In genomic region chr18:12861637-12862036, GRCh38 we compare ENCODE assay signal across 13 cellular contexts. TPM values are rescaled to one million over a fixed set of nuclear protein-coding genes. Genes with fewer than 3 reads are reported as not detected.
DNase-seq lines count a peak whose midpoint lies in the region; ATAC-seq and TF ChIP-seq lines count a peak whose summit lies in the region.
"Had no signal": no experiment of that assay in that cellular context is flagged by ENCODE, and none has a peak within 500 bp of the region (broad histone marks: within the 10 kb centered on the region; RNA-seq: fewer than 3 reads in every experiment).

No MANE protein-coding gene starts in this region.

- H2BK120ac ChIP-seq in H9 (ENCODE audit: low read depth, low read length, poor library complexity, severe bottlenecking) = no peak overlapping the region

- no peak overlapping the region for H2AK5ac ChIP-seq in H9 (ENCODE audit: insufficient read length, low read length)

- no peak overlapping the region for H3T11ph ChIP-seq in H9 (ENCODE audit: low read length)

- peak overlapping the region; percentile 26 to 97 (median 91) for H3K27ac Mint-ChIP-seq in H9
- peak overlapping the region; percentile 38 for H3K27ac Mint-ChIP-seq in memory B cell

- H3K4me1 ChIP-seq in H9 (ENCODE audit: insufficient read depth, low read length) (no peaks in the 10 kb centered on the region), RWPE2 (ENCODE audit: insufficient read depth, poor library complexity, severe bottlenecking) (peaks cover 11% of the 10 kb centered on the region), upper lobe of left lung (peaks cover 13 to 29% (median 19%) of the 10 kb centered on the region in 4 donors)
- H3K4me1 ChIP-seq: right atrium auricular region had no signal

- H4K20me1 ChIP-seq in H9 (ENCODE audit: control insufficient read depth, insufficient read depth, insufficient read length) = peaks cover 3% of the 10 kb centered on the region

- H2BK20ac ChIP-seq in H9 (ENCODE audit: low read depth, low read length, poor library complexity, severe bottlenecking) = no peak overlapping the region

- no peak overlapping the region for H3K18ac ChIP-seq in H9 (ENCODE audit: insufficient read length, low read depth, low read length)

- H3K4me3 ChIP-seq in RWPE2 (ENCODE audit: severe bottlenecking) (no peak overlapping the region), upper lobe of left lung (no peak overlapping the region)
- H3K4me3 ChIP-seq: right atrium auricular region had no signal

- H3K9me3 Mint-ChIP-seq in H9 (no peaks in the 10 kb centered on the region), memory B cell (no peaks in the 10 kb centered on the region)
- H3K9me3 Mint-ChIP-seq: CD8-positive, alpha-beta T cell had no signal

- H4K8ac ChIP-seq in H9 (replicated peaks; ENCODE audit: insufficient read length, low read depth, low read length) = no peak overlapping the region

- H4K91ac ChIP-seq in H9 (ENCODE audit: insufficient read length, low read depth, low read length) = no peak overlapping the region

- peaks cover 5% of the 10 kb centered on the region; the same call in 1 of the 2 replicates for H3K79me2 ChIP-seq in H9 (ENCODE audit: insufficient read depth, low read length)

- no peaks in the 10 kb centered on the region for H3K23me2 ChIP-seq in H9 (ENCODE audit: insufficient read length, low read depth, low read length, poor library complexity, severe bottlenecking)

- no peak overlapping the region for H3K56ac ChIP-seq in H9 (ENCODE audit: insufficient read length, low read depth, low read length)

- H3K4me3 Mint-ChIP-seq in H9 = no peak overlapping the region; a peak in 1 of 5 replicates
- H3K4me3 Mint-ChIP-seq in memory B cell = peak overlapping the region; percentile 50
- H3K4me3 Mint-ChIP-seq: CD8-positive, alpha-beta T cell had no signal

- H3K23ac ChIP-seq in H9 (ENCODE audit: insufficient read length, low read depth, low read length) = no peak overlapping the region

- H2AFZ ChIP-seq in H9 (ENCODE audit: low read length) = no peak overlapping the region

- H2BK15ac ChIP-seq in H9 (ENCODE audit: low read depth, low read length) = no peak overlapping the region

- no peak overlapping the region for H3K27ac ChIP-seq in H9 (ENCODE audit: insufficient read length, low read depth, low read length)
- H3K27ac ChIP-seq in RWPE2 (ENCODE audit: poor library complexity, severe bottlenecking) = peak overlapping the region; percentile 73
- peak overlapping the region in 1 of 4 donors; percentile 30 for H3K27ac ChIP-seq in upper lobe of left lung
- H3K27ac ChIP-seq: right atrium auricular region had no signal

- TF ChIP-seq EP300 in upper lobe of left lung (IDR thresholded peaks at IDR 0.05) = no peak

- H3K27me3 Mint-ChIP-seq in H9 (ENCODE audit: low read depth) = no peaks in the 10 kb centered on the region
- H3K27me3 Mint-ChIP-seq in memory B cell = no peaks in the 10 kb centered on the region

- no peak overlapping the region for H4K5ac ChIP-seq in H9 (ENCODE audit: insufficient read length, low read depth, low read length)

- H3K9me3 ChIP-seq in H9 (ENCODE audit: control insufficient read depth, low read depth, low read length) (no peaks in the 10 kb centered on the region), RWPE2 (ENCODE audit: severe bottlenecking) (no peaks in the 10 kb centered on the region), upper lobe of left lung (no peaks in the 10 kb centered on the region)
- H3K9me3 ChIP-seq: right atrium auricular region had no signal

- ATAC-seq in RWPE2 (ENCODE audit: low read depth) = no peak
- peak; percentile 55 for ATAC-seq in memory B cell (ENCODE audit: low read depth)
- ATAC-seq in GM21447 (IDR thresholded peaks at IDR 0.05; ENCODE audit: unreplicated experiment) = no peak
- no peak for ATAC-seq in upper lobe of left lung (ENCODE audit: low FRiP score in 2 of 2)
- ATAC-seq: CD8-positive, alpha-beta T cell had no signal

- TF ChIP-seq CTCF in H9 (conservative IDR thresholded peaks at IDR 0.05) = no peak
- no peak for TF ChIP-seq CTCF in RWPE2 (IDR thresholded peaks at IDR 0.05; ENCODE audit: poor library complexity, severe bottlenecking)
- TF ChIP-seq CTCF in upper lobe of left lung (IDR thresholded peaks at IDR 0.05) = no peak

- no peak overlapping the region for H3K14ac ChIP-seq in H9 (ENCODE audit: insufficient read depth, low read length)

- H3K36me3 Mint-ChIP-seq in H9 (ENCODE audit: insufficient read depth in 1 of 3, low read depth in 3 of 3) (peaks cover 6 to 11% (median 6%) of the 10 kb centered on the region in 3 experiments; a peak in 5 of 7 replicates), memory B cell (peaks cover 8% of the 10 kb centered on the region)

- no peak overlapping the region for H3K4me2 ChIP-seq in H9 (ENCODE audit: insufficient read depth, insufficient read length, low read length)

- no peak overlapping the region for H2BK12ac ChIP-seq in H9 (ENCODE audit: insufficient read length, low read depth, low read length)

- no peak overlapping the region for H3K9ac ChIP-seq in H9 (ENCODE audit: extremely low read depth, insufficient read length, low read length)

- H3K4me1 Mint-ChIP-seq in H9 = peaks cover 22 to 25% of the 10 kb centered on the region in 2 experiments
- H3K4me1 Mint-ChIP-seq in memory B cell = peaks cover 32% of the 10 kb centered on the region

- DNase-seq in NCI-H2171 treated with DMSO at 0.1 percent for 48 hours (lab: John Stamatoyannopoulos, UW) (peak; percentile 58), NCI-H2171 (lab: John Stamatoyannopoulos, UW) (no peak), H9 (no peak), RWPE2 (ENCODE audit: low spot score) (no peak), memory B cell (ENCODE audit: low spot score in 2 of 2) (no peak), COLO668 (lab: John Stamatoyannopoulos, UW; ENCODE audit: unreplicated experiment) (no peak), upper lobe of left lung (no peak)
- DNase-seq: activated CD4-positive, alpha-beta T cell treated with anti-CD3 and anti-CD28 coated beads for 1 hour; CD8-positive, alpha-beta T cell; central memory CD4-positive, alpha-beta T cell; foreskin melanocyte had no signal

- H3K27me3 ChIP-seq in H9 (ENCODE audit: insufficient read depth, low read length) (no peaks in the 10 kb centered on the region), RWPE2 (ENCODE audit: insufficient read depth, poor library complexity, severe bottlenecking) (no peaks in the 10 kb centered on the region), upper lobe of left lung (no peaks in the 10 kb centered on the region)
- H3K27me3 ChIP-seq: right atrium auricular region had no signal

- H3K4ac ChIP-seq in H9 (ENCODE audit: low read depth, low read length) = no peak overlapping the region

- no CpG with 5 or more reads among the region's 1 CpG for WGBS in H9 (ENCODE audit: extremely low coverage, insufficient read length, low lambda C conversion rate)
- WGBS in upper lobe of left lung, 2 donors = 93 to 97% methylated on average over 1 of the region's 1 CpG

- peaks cover 4% of the 10 kb centered on the region for H3K79me1 ChIP-seq in H9 (ENCODE audit: insufficient read depth, low read depth, low read length, poor library complexity, severe bottlenecking)

- peaks cover 16% of the 10 kb centered on the region for H3K36me3 ChIP-seq in RWPE2 (ENCODE audit: low read depth)
- H3K36me3 ChIP-seq in upper lobe of left lung = peaks cover 0 to 6% (median 0%) of the 10 kb centered on the region in 4 donors
- H3K36me3 ChIP-seq: right atrium auricular region had no signal

- no peak overlapping the region for H2BK5ac ChIP-seq in H9 (ENCODE audit: insufficient read length, low read length)

- no peak for TF ChIP-seq POLR2A in upper lobe of left lung (IDR thresholded peaks at IDR 0.05)

RNA-seq across cellular contexts. Expression of gene PTPN2, which starts 22.4 kb away (rescaled TPM):
- total RNA-seq in H9 (2021) (46.1 and 48.7 TPM in 2 replicates), upper lobe of left lung (100 to 1,000 TPM in 1 of 6 donors, 10 to 100 TPM in 5; 31.9 to 119 (median 54.0) TPM)
